30 cellular contexts compared by ENCODE assay signal in the genomic region with DNA sequence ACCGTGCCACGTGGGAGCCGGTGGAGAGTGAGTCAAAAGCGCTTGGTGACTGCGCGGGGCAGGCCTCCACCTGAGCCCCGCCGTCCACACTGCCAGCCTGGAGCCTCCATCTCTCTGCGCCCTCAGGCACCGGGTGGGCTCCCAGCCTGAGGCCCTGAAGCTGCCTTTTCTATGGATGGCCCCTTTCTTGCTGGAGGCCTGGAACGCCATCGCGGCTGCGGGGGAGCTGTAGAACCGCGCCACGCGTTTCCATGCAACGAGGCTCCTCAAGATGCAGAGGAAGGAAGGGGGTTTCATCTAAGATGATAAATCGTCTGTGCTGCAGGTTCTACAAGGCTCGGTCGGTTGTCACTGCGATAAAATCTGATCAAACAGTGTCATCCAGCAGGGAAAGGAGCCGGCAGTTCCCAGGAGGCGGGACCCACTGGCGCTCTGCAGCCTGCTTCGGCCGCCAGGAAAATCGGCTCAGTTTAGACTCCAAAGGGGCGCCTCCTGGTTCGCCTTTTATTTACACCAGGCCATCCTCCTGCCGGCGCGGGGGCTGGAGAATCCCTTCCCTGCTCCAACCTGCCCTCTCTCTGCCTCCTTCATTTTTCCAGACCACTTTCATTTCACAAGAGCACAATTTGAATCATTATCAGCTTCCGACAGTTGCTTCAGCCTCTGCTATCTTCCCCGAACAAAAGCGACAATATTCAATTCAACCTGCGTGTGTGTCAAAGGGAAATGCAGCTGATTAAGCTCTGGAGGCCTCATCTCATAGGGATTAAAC.
DNase-seq lines count a peak whose midpoint lies in the region; ATAC-seq and TF ChIP-seq lines count a peak whose summit lies in the region.
"Had no signal": no experiment of that assay in that cellular context is flagged by ENCODE, and none has a peak within 500 bp of the region (broad histone marks: within the 10 kb centered on the region; RNA-seq: fewer than 3 reads in every experiment).

No MANE protein-coding gene starts in this region.

- no peak for ATAC-seq in upper lobe of right lung
- ATAC-seq: A549; naive thymus-derived CD8-positive, alpha-beta T cell; T-cell had no signal

- H3K9me3 Mint-ChIP-seq in mesothelial cell of epicardium: no peaks in the 10 kb centered on the region
- H3K9me3 Mint-ChIP-seq in activated T-helper 1 cell treated with anti-CD3 and anti-CD28 coated beads, Interleukin-12 subunit alpha, Interleukin-12 subunit beta, Interleukin-2, Interleukin-4 antibody, amounts not matched to agents 30 ng/mL and 10 ng/mL and 1 ng/mL, durations not matched to agents 14 hours and 24 hours and 36 hours: no peaks in the 10 kb centered on the region
- H3K9me3 Mint-ChIP-seq: naive thymus-derived CD8-positive, alpha-beta T cell; T-cell had no signal

- H3K79me2 ChIP-seq in mammary epithelial cell (ENCODE audit: insufficient read depth, low read length): no peaks in the 10 kb centered on the region

- intact Hi-C loops in adrenal gland (cut with DNase I): no loop called here
- intact Hi-C loops in upper lobe of right lung (cut with DNase I): no loop called here
- intact Hi-C loops in mammary epithelial cell (cut with micrococcal nuclease): no loop called here
- intact Hi-C loops in activated T-helper 1 cell treated with anti-CD3 and anti-CD28 coated beads, Interleukin-12 subunit alpha, Interleukin-12 subunit beta, Interleukin-2, Interleukin-4 antibody, amounts not matched to agents 30 ng/mL and 10 ng/mL and 1 ng/mL, durations not matched to agents 14 hours and 24 hours and 36 hours (cut with micrococcal nuclease): no loop called here

- H3K27ac ChIP-seq in adrenal gland (no peak overlapping the region), upper lobe of right lung (no peak overlapping the region), mammary epithelial cell (ENCODE audit: insufficient read depth, low read depth, low read length) (no peak overlapping the region)
- H3K27ac ChIP-seq: A549, brain microvascular endothelial cell, esophagus squamous epithelium, thyroid gland had no signal

- 60 to 72% (median 64%) methylated on average over 28 to 38 of the region's 38 CpGs for WGBS in adrenal gland, 4 donors
- 24% methylated on average over 17 of the region's 38 CpGs for WGBS in mammary epithelial cell (ENCODE audit: low coverage, missing lambda C conversion rate)

- H3K4me1 Mint-ChIP-seq in mesothelial cell of epicardium: no peaks in the 10 kb centered on the region
- no peaks in the 10 kb centered on the region for H3K4me1 Mint-ChIP-seq in activated T-helper 1 cell treated with anti-CD3 and anti-CD28 coated beads, Interleukin-12 subunit alpha, Interleukin-12 subunit beta, Interleukin-2, Interleukin-4 antibody, amounts not matched to agents 30 ng/mL and 10 ng/mL and 1 ng/mL, durations not matched to agents 14 hours and 24 hours and 36 hours (ENCODE audit: low read depth)
- H3K4me1 Mint-ChIP-seq: B cell, T-cell had no signal

- no peaks in the 10 kb centered on the region for H3K36me3 Mint-ChIP-seq in mesothelial cell of epicardium
- H3K36me3 Mint-ChIP-seq in activated T-helper 1 cell treated with anti-CD3 and anti-CD28 coated beads, Interleukin-12 subunit alpha, Interleukin-12 subunit beta, Interleukin-2, Interleukin-4 antibody, amounts not matched to agents 30 ng/mL and 10 ng/mL and 1 ng/mL, durations not matched to agents 14 hours and 24 hours and 36 hours (ENCODE audit: low read depth): no peaks in the 10 kb centered on the region
- H3K36me3 Mint-ChIP-seq: naive thymus-derived CD8-positive, alpha-beta T cell; T-cell had no signal

- no peaks in the 10 kb centered on the region for H3K27me3 ChIP-seq in adrenal gland
- peaks cover 8% of the 10 kb centered on the region for H3K27me3 ChIP-seq in upper lobe of right lung
- no peaks in the 10 kb centered on the region for H3K27me3 ChIP-seq in mammary epithelial cell (ENCODE audit: insufficient read depth, low read length)
- H3K27me3 ChIP-seq: brain microvascular endothelial cell, thyroid gland had no signal

- no peak overlapping the region for H3K4me3 Mint-ChIP-seq in mesothelial cell of epicardium
- no peak overlapping the region for H3K4me3 Mint-ChIP-seq in activated T-helper 1 cell treated with anti-CD3 and anti-CD28 coated beads, Interleukin-12 subunit alpha, Interleukin-12 subunit beta, Interleukin-2, Interleukin-4 antibody, amounts not matched to agents 30 ng/mL and 10 ng/mL and 1 ng/mL, durations not matched to agents 14 hours and 24 hours and 36 hours
- H3K4me3 Mint-ChIP-seq: B cell; naive thymus-derived CD8-positive, alpha-beta T cell; T-cell had no signal

- dilution Hi-C loops in mammary epithelial cell (cut with HindIII; ENCODE audit: low sequenced_read_pairs): no loop called here

- no peak overlapping the region for H3K4me2 ChIP-seq in mammary epithelial cell (ENCODE audit: insufficient read depth, low read depth, low read length)
- H3K4me2 ChIP-seq: A549, smooth muscle cell had no signal

- H3K27ac Mint-ChIP-seq in mesothelial cell of epicardium: no peak overlapping the region
- no peak overlapping the region for H3K27ac Mint-ChIP-seq in activated T-helper 1 cell treated with anti-CD3 and anti-CD28 coated beads, Interleukin-12 subunit alpha, Interleukin-12 subunit beta, Interleukin-2, Interleukin-4 antibody, amounts not matched to agents 30 ng/mL and 10 ng/mL and 1 ng/mL, durations not matched to agents 14 hours and 24 hours and 36 hours
- H3K27ac Mint-ChIP-seq: B cell; naive thymus-derived CD8-positive, alpha-beta T cell; progenitor cell of endocrine pancreas; T-cell had no signal

- CTCF ChIA-PET in mammary epithelial cell (lab: Charles Lee; ENCODE audit: low non-redundant PET): no interaction called here

- DNase-seq in activated effector memory CD4-positive, alpha-beta T cell treated with anti-CD3 and anti-CD28 coated beads, Interleukin-2, amount 50 U/mL, for 16 hours: peak; percentile 39
- no peak for DNase-seq in activated effector memory CD4-positive, alpha-beta T cell treated with Interleukin-2 at 50 U/mL for 16 hours
- DNase-seq in adrenal gland: peak in 4 of 7 donors; percentile 4 to 9 (median 4)
- peak; percentile 9 to 28 for DNase-seq in mesothelial cell of epicardium (ENCODE audit: low spot score in 2 of 2, unreplicated experiment in 2 of 2)
- DNase-seq in upper lobe of right lung: peak; percentile 53
- DNase-seq in mammary epithelial cell: no peak
- no peak for DNase-seq in activated T-helper 1 cell treated with anti-CD3 and anti-CD28 coated beads, Interleukin-12 subunit alpha, Interleukin-12 subunit beta, Interleukin-2, Interleukin-4 antibody, amounts not matched to agents 30 ng/mL and 10 ng/mL and 1 ng/mL, durations not matched to agents 14 hours and 24 hours and 36 hours (ENCODE audit: low spot score)
- no peak for DNase-seq in hepatic stellate cell (ENCODE audit: low spot score)
- DNase-seq: activated CD4-positive, alpha-beta T cell treated with anti-CD3 and anti-CD28 coated beads for 4 hours; activated gamma-delta T cell; brain microvascular endothelial cell; esophagus squamous epithelium; GOT3; kidney glomerular epithelial cell; mesendoderm; NCI-H1105 treated with DMSO at 0.1 percent for 48 hours; NCI-H2029 treated with DMSO at 0.1 percent for 48 hours; NCI-H446; OCI-M1; SHP77; stimulated activated CD4-positive, alpha-beta T cell treated with anti-CD3 and anti-CD28 coated beads, Interleukin-2, amount 100 ng/mL, for 48 hours; stimulated activated naive CD4-positive, alpha-beta T cell; thyroid gland had no signal

- TF ChIP-seq CTCF in adrenal gland (IDR thresholded peaks at IDR 0.05) (no peak), mesothelial cell of epicardium (IDR thresholded peaks at IDR 0.05; ENCODE audit: unreplicated experiment) (no peak), upper lobe of right lung (IDR thresholded peaks at IDR 0.05) (no peak), mammary epithelial cell (conservative IDR thresholded peaks at IDR 0.05 in 1 of 2, IDR thresholded peaks at IDR 0.05 in 1 of 2; ENCODE audit: extremely low read depth in 1 of 2, insufficient read depth in 1 of 2, low read depth in 1 of 2, low read length in 2 of 2) (no peak)

- H3K36me3 ChIP-seq in adrenal gland (replicated peaks in 1 of 2): no peaks in the 10 kb centered on the region
- H3K36me3 ChIP-seq in upper lobe of right lung: no peaks in the 10 kb centered on the region
- H3K36me3 ChIP-seq in mammary epithelial cell (ENCODE audit: insufficient read depth, low read length): no peaks in the 10 kb centered on the region
- H3K36me3 ChIP-seq: brain microvascular endothelial cell, esophagus squamous epithelium, thyroid gland had no signal

- no TSS peak for BruUV-seq in mammary epithelial cell (replicated peaks; lab: Mats Ljungman, UMichigan)

- H3K4me3 ChIP-seq in adrenal gland (no peak overlapping the region), upper lobe of right lung (no peak overlapping the region), mammary epithelial cell (replicated peaks in 1 of 3; ENCODE audit: insufficient read depth in 1 of 3, low read depth in 2 of 3, low read length in 3 of 3) (no peak overlapping the region)
- H3K4me3 ChIP-seq: A549, esophagus squamous epithelium, smooth muscle cell, thyroid gland had no signal

- no peak for TF ChIP-seq POLR2A in adrenal gland (IDR thresholded peaks at IDR 0.05)

- H3K4me1 ChIP-seq in adrenal gland (replicated peaks in 1 of 2) (no peaks in the 10 kb centered on the region), upper lobe of right lung (no peaks in the 10 kb centered on the region), mammary epithelial cell (ENCODE audit: insufficient read depth, low read length) (no peaks in the 10 kb centered on the region)
- H3K4me1 ChIP-seq: A549, Caco-2, esophagus squamous epithelium, thyroid gland had no signal

- H4K20me1 ChIP-seq in mammary epithelial cell (ENCODE audit: insufficient read depth, low read length): no peaks in the 10 kb centered on the region

- H3K9me3 ChIP-seq in adrenal gland (replicated peaks in 1 of 3): no peaks in the 10 kb centered on the region
- H3K9me3 ChIP-seq in upper lobe of right lung: no peaks in the 10 kb centered on the region
- H3K9me3 ChIP-seq in mammary epithelial cell (replicated peaks; ENCODE audit: insufficient read depth, low read length): peaks cover 43% of the 10 kb centered on the region
- H3K9me3 ChIP-seq: A549, Caco-2, esophagus squamous epithelium, thyroid gland had no signal

- H2AFZ ChIP-seq in mammary epithelial cell (ENCODE audit: low read depth, low read length): no peak overlapping the region

- in situ Hi-C loops in mammary epithelial cell (cut with MboI; ENCODE audit: low sequenced_read_pairs in 2 of 2): no loop called here

- H3K27me3 Mint-ChIP-seq in mesothelial cell of epicardium (ENCODE audit: low read depth): peaks cover 29% of the 10 kb centered on the region
- no peaks in the 10 kb centered on the region for H3K27me3 Mint-ChIP-seq in activated T-helper 1 cell treated with anti-CD3 and anti-CD28 coated beads, Interleukin-12 subunit alpha, Interleukin-12 subunit beta, Interleukin-2, Interleukin-4 antibody, amounts not matched to agents 30 ng/mL and 10 ng/mL and 1 ng/mL, durations not matched to agents 14 hours and 24 hours and 36 hours (ENCODE audit: insufficient read depth)

- no peak overlapping the region for H3K9ac ChIP-seq in mammary epithelial cell (ENCODE audit: insufficient read depth, low read length)

Comparison
In these comparisons a context has a peak if more than half of its experiments do, and no peak if none do; other contexts are left out.
1. DNase-seq: peak in activated effector memory CD4-positive, alpha-beta T cell treated with anti-CD3 and anti-CD28 coated beads, Interleukin-2, amount 50 U/mL, for 16 hours (single experiment), adrenal gland (4 of 7), mesothelial cell of epicardium (2 of 2) and upper lobe of right lung (single experiment); none in activated effector memory CD4-positive, alpha-beta T cell treated with Interleukin-2 at 50 U/mL for 16 hours (single experiment), mammary epithelial cell (single experiment), activated T-helper 1 cell treated with anti-CD3 and anti-CD28 coated beads, Interleukin-12 subunit alpha, Interleukin-12 subunit beta, Interleukin-2, Interleukin-4 antibody, amounts not matched to agents 30 ng/mL and 10 ng/mL and 1 ng/mL, durations not matched to agents 14 hours and 24 hours and 36 hours (single experiment) and hepatic stellate cell (single experiment).